Comparison of ENCODE assay signal across 16 cellular contexts in genomic region chr17:65532491-65532890, GRCh38. TPM values are rescaled to one million over a fixed set of nuclear protein-coding genes. Genes with fewer than 3 reads are reported as not detected.
A peak's percentile ranks its signal among the peaks of the same experiment; 100 is the strongest.
DNase-seq lines count a peak whose midpoint lies in the region; ATAC-seq and TF ChIP-seq lines count a peak whose summit lies in the region.
"Had no signal": no experiment of that assay in that cellular context is flagged by ENCODE, and none has a peak within 500 bp of the region (broad histone marks: within the 10 kb centered on the region; RNA-seq: fewer than 3 reads in every experiment).

No MANE protein-coding gene starts in this region.

- H3K27me3 Mint-ChIP-seq in naive thymus-derived CD8-positive, alpha-beta T cell, result no peaks in the 10 kb centered on the region
- H3K27me3 Mint-ChIP-seq in stimulated activated naive CD8-positive, alpha-beta T cell treated with anti-CD3 and anti-CD28 coated beads, Interleukin-15, amount 100 ng/mL, for 72 hours, result no peaks in the 10 kb centered on the region
- H3K27me3 Mint-ChIP-seq: activated CD8-positive, alpha-beta T cell treated with anti-CD3 and anti-CD28 coated beads for 36 hours had no signal

- peak; percentile 59 for DNase-seq in activated effector memory CD4-positive, alpha-beta T cell treated with anti-CD3 and anti-CD28 coated beads, Interleukin-2, amount 50 U/mL, for 16 hours
- DNase-seq in activated effector memory CD4-positive, alpha-beta T cell treated with Interleukin-2 at 50 U/mL for 16 hours, result no peak
- DNase-seq in esophagus muscularis mucosa (ENCODE audit: extremely low spot score) (no peak), upper lobe of left lung (no peak), SIG-M5 treated with dmso at 0.1 percent for 504 hours (lab: John Stamatoyannopoulos, UW; ENCODE audit: unreplicated experiment) (no peak), DMS53 treated with DMSO at 0.1 percent for 48 hours (lab: John Stamatoyannopoulos, UW; ENCODE audit: unreplicated experiment) (no peak)
- no peak for DNase-seq in naive thymus-derived CD8-positive, alpha-beta T cell
- no peak for DNase-seq in stimulated activated naive CD8-positive, alpha-beta T cell treated with anti-CD3 and anti-CD28 coated beads, Interleukin-15, amount 100 ng/mL, for 72 hours
- DNase-seq: activated CD8-positive, alpha-beta T cell treated with anti-CD3 and anti-CD28 coated beads for 36 hours; effector CD4-positive, alpha-beta T cell; NCI-H1048; NCI-H2227 treated with DMSO at 0.1 percent for 48 hours; psoas muscle had no signal

- peaks cover 32 to 55% (median 47%) of the 10 kb centered on the region in 4 donors for H3K4me1 ChIP-seq in esophagus muscularis mucosa
- peaks cover 27 to 44% (median 37%) of the 10 kb centered on the region in 4 donors for H3K4me1 ChIP-seq in upper lobe of left lung

- TF ChIP-seq POLR2A in esophagus muscularis mucosa (IDR thresholded peaks at IDR 0.05; ENCODE audit: low read depth) (no peak), upper lobe of left lung (IDR thresholded peaks at IDR 0.05) (no peak)

- H3K27me3 ChIP-seq in esophagus muscularis mucosa (no peaks in the 10 kb centered on the region), upper lobe of left lung (no peaks in the 10 kb centered on the region)
- H3K27me3 ChIP-seq: body of pancreas had no signal

- peaks cover 8 to 85% (median 35%) of the 10 kb centered on the region in 3 donors for H3K36me3 Mint-ChIP-seq in naive thymus-derived CD8-positive, alpha-beta T cell

- no peak overlapping the region for H3K4me3 Mint-ChIP-seq in naive thymus-derived CD8-positive, alpha-beta T cell
- no peak overlapping the region for H3K4me3 Mint-ChIP-seq in stimulated activated naive CD8-positive, alpha-beta T cell treated with anti-CD3 and anti-CD28 coated beads, Interleukin-15, amount 100 ng/mL, for 72 hours
- H3K4me3 Mint-ChIP-seq: activated CD8-positive, alpha-beta T cell treated with anti-CD3 and anti-CD28 coated beads for 36 hours had no signal

- H3K36me3 ChIP-seq in esophagus muscularis mucosa (peaks cover 42 to 72% (median 62%) of the 10 kb centered on the region in 4 donors), upper lobe of left lung (peaks cover 12 to 87% (median 56%) of the 10 kb centered on the region in 4 donors)

- no peak for ATAC-seq in naive thymus-derived CD8-positive, alpha-beta T cell
- no peak for ATAC-seq in upper lobe of left lung (ENCODE audit: low FRiP score in 2 of 2)
- no peak for ATAC-seq in stimulated activated naive CD8-positive, alpha-beta T cell treated with anti-CD3 and anti-CD28 coated beads, Interleukin-15, amount 100 ng/mL, for 72 hours

- H3K9me3 ChIP-seq in esophagus muscularis mucosa (no peaks in the 10 kb centered on the region), upper lobe of left lung (no peaks in the 10 kb centered on the region)
- H3K9me3 ChIP-seq: A549, body of pancreas, psoas muscle had no signal

- no peaks in the 10 kb centered on the region for H3K9me3 Mint-ChIP-seq in naive thymus-derived CD8-positive, alpha-beta T cell
- no peaks in the 10 kb centered on the region for H3K9me3 Mint-ChIP-seq in stimulated activated naive CD8-positive, alpha-beta T cell treated with anti-CD3 and anti-CD28 coated beads, Interleukin-15, amount 100 ng/mL, for 72 hours
- H3K9me3 Mint-ChIP-seq: activated CD8-positive, alpha-beta T cell treated with anti-CD3 and anti-CD28 coated beads for 36 hours; activated T-helper 2 cell treated with anti-CD3 and anti-CD28 coated beads, Interferon-gamma antibody, Interleukin-2, Interleukin-4, amounts not matched to agents 10 μg/mL and 5 μg/mL and 100 μg/mL, durations not matched to agents 14 hours and 24 hours and 36 hours had no signal

- H3K4me3 ChIP-seq in esophagus muscularis mucosa (no peak overlapping the region), upper lobe of left lung (no peak overlapping the region)
- H3K4me3 ChIP-seq: A549, body of pancreas, psoas muscle had no signal

- no peak for TF ChIP-seq EP300 in esophagus muscularis mucosa (IDR thresholded peaks at IDR 0.05)
- TF ChIP-seq EP300 in upper lobe of left lung (IDR thresholded peaks at IDR 0.05), result no peak

- H3K27ac ChIP-seq in esophagus muscularis mucosa (replicated peaks in 1 of 4), result peak overlapping the region; percentile 74 to 80 (median 75)
- peak overlapping the region; percentile 67 to 82 (median 76) for H3K27ac ChIP-seq in upper lobe of left lung
- H3K27ac ChIP-seq: A549, psoas muscle had no signal

- 69% methylated on average over 3 of the region's 5 CpGs for WGBS in esophagus muscularis mucosa
- 77 to 83% methylated on average over 2 to 5 of the region's 5 CpGs for WGBS in upper lobe of left lung, 2 donors

- POLR2A ChIA-PET in naive thymus-derived CD8-positive, alpha-beta T cell (lab: Charles Lee), result no interaction called here

- H3K27ac Mint-ChIP-seq in naive thymus-derived CD8-positive, alpha-beta T cell, result peak overlapping the region in 6 of 10 donors; percentile 25 to 86 (median 66)
- H3K27ac Mint-ChIP-seq in stimulated activated naive CD8-positive, alpha-beta T cell treated with anti-CD3 and anti-CD28 coated beads, Interleukin-15, amount 100 ng/mL, for 72 hours, result no peak overlapping the region
- H3K27ac Mint-ChIP-seq: activated CD8-positive, alpha-beta T cell treated with anti-CD3 and anti-CD28 coated beads for 36 hours; activated T-helper 2 cell treated with anti-CD3 and anti-CD28 coated beads, Interferon-gamma antibody, Interleukin-2, Interleukin-4, amounts not matched to agents 10 μg/mL and 5 μg/mL and 100 μg/mL, durations not matched to agents 14 hours and 24 hours and 36 hours had no signal

- TF ChIP-seq CTCF in esophagus muscularis mucosa (IDR thresholded peaks at IDR 0.05), result no peak
- TF ChIP-seq CTCF in upper lobe of left lung (IDR thresholded peaks at IDR 0.05), result no peak

- intact Hi-C loops in esophagus muscularis mucosa (cut with DNase I), result no loop called here

- H3K4me1 Mint-ChIP-seq in naive thymus-derived CD8-positive, alpha-beta T cell, result peaks cover 2 to 18% (median 8%) of the 10 kb centered on the region in 4 donors
- peaks cover 17% of the 10 kb centered on the region for H3K4me1 Mint-ChIP-seq in stimulated activated naive CD8-positive, alpha-beta T cell treated with anti-CD3 and anti-CD28 coated beads, Interleukin-15, amount 100 ng/mL, for 72 hours

RNA-seq across cellular contexts. Expression of gene AXIN2, which starts 29.0 kb away (rescaled TPM):
- 10 to 100 TPM; 17.2 to 63.4 (median 49.3) TPM for total RNA-seq in esophagus muscularis mucosa
- total RNA-seq in naive thymus-derived CD8-positive, alpha-beta T cell, result 10 to 100 TPM; 21.3 to 22.2 TPM
- polyA plus RNA-seq in naive thymus-derived CD8-positive, alpha-beta T cell, result 1 to 10 TPM; 1.8 to 6.7 (median 3.0) TPM
- total RNA-seq in upper lobe of left lung, result 100 to 1,000 TPM in 1 of 6 donors, 10 to 100 TPM in 5; 48.0 to 135 (median 68.9) TPM

Comparison
In these comparisons a context has a peak if more than half of its experiments do, and no peak if none do; other contexts are left out.
1. H3K27ac Mint-ChIP-seq: peak in naive thymus-derived CD8-positive, alpha-beta T cell (6 of 10); none in stimulated activated naive CD8-positive, alpha-beta T cell treated with anti-CD3 and anti-CD28 coated beads, Interleukin-15, amount 100 ng/mL, for 72 hours (0 of 2).